In genomic region chr20:34871320-34871926, GRCh38 we compare ENCODE assay signal across 9 cellular contexts. TPM values are rescaled to one million over a fixed set of nuclear protein-coding genes. Genes with fewer than 3 reads are reported as not detected.
DNase-seq lines count a peak whose midpoint lies in the region; ATAC-seq and TF ChIP-seq lines count a peak whose summit lies in the region.
"Had no signal": no experiment of that assay in that cellular context is flagged by ENCODE, and none has a peak within 500 bp of the region (broad histone marks: within the 10 kb centered on the region; RNA-seq: fewer than 3 reads in every experiment).

No MANE protein-coding gene starts in this region.

- H3K4me1 ChIP-seq in right atrium auricular region (peaks cover 0 to 33% of the 10 kb centered on the region in 2 donors), muscle layer of duodenum (ENCODE audit: control insufficient read depth in 1 of 2, insufficient read depth in 2 of 2, low read length in 2 of 2) (peaks cover 18 to 19% of the 10 kb centered on the region in 2 donors), gastroesophageal sphincter (peaks cover 0 to 48% (median 3%) of the 10 kb centered on the region in 3 donors)

- no peak for TF ChIP-seq POLR2A in gastroesophageal sphincter (IDR thresholded peaks at IDR 0.05)

- H3K27ac ChIP-seq in right atrium auricular region: peak overlapping the region in 1 of 2 donors; percentile 73
- H3K27ac ChIP-seq in brain microvascular endothelial cell: no peak overlapping the region
- H3K27ac ChIP-seq in muscle layer of duodenum (ENCODE audit: low read length): peak overlapping the region; percentile 25
- peak overlapping the region in 2 of 4 donors; percentile 77 to 82 for H3K27ac ChIP-seq in gastroesophageal sphincter

- H3K27me3 ChIP-seq in right atrium auricular region (no peaks in the 10 kb centered on the region), brain microvascular endothelial cell (replicated peaks) (no peaks in the 10 kb centered on the region), muscle layer of duodenum (ENCODE audit: low read depth, low read length) (no peaks in the 10 kb centered on the region), gastroesophageal sphincter (no peaks in the 10 kb centered on the region)

- in situ Hi-C loops in brain microvascular endothelial cell (cut with HindIII; ENCODE audit: low pct_ligation_motif_present, low sequenced_read_pairs): no loop called here

- H3K36me3 ChIP-seq in right atrium auricular region (no peaks in the 10 kb centered on the region), brain microvascular endothelial cell (replicated peaks) (no peaks in the 10 kb centered on the region), muscle layer of duodenum (ENCODE audit: control insufficient read depth in 1 of 2, insufficient read depth in 2 of 2, low read length in 2 of 2) (no peaks in the 10 kb centered on the region), gastroesophageal sphincter (no peaks in the 10 kb centered on the region)

- no peak for TF ChIP-seq EP300 in gastroesophageal sphincter (IDR thresholded peaks at IDR 0.05)

- no peak for ATAC-seq in left cardiac atrium
- ATAC-seq in GM19023 (IDR thresholded peaks at IDR 0.05; ENCODE audit: unreplicated experiment): no peak
- ATAC-seq in gastroesophageal sphincter: no peak
- ATAC-seq in HG03039 (IDR thresholded peaks at IDR 0.05; ENCODE audit: unreplicated experiment): no peak

- TF ChIP-seq CTCF in right atrium auricular region (IDR thresholded peaks at IDR 0.05) (no peak), brain microvascular endothelial cell (IDR thresholded peaks at IDR 0.05; ENCODE audit: low read depth, low read length, missing control alignments) (no peak), gastroesophageal sphincter (IDR thresholded peaks at IDR 0.05) (no peak)

- DNase-seq in right atrium auricular region (ENCODE audit: low spot score) (no peak), left cardiac atrium (no peak), brain microvascular endothelial cell (no peak), NCI-H2081 (lab: John Stamatoyannopoulos, UW) (no peak)
- DNase-seq: EL had no signal

- H3K4me3 ChIP-seq in right atrium auricular region (peak overlapping the region; percentile 68 to 71), brain microvascular endothelial cell (ENCODE audit: low read depth, low read length) (peak overlapping the region; percentile 67), muscle layer of duodenum (ENCODE audit: low read depth in 1 of 2, low read length in 2 of 2) (peak overlapping the region; percentile 77 to 83), gastroesophageal sphincter (peak overlapping the region in 1 of 2 donors; percentile 79)

- WGBS in gastroesophageal sphincter (ENCODE audit: low coverage in 1 of 2), 2 donors: 89 to 93% methylated on average over 4 to 5 of the region's 7 CpGs

- H3K9me3 ChIP-seq in right atrium auricular region (no peaks in the 10 kb centered on the region), muscle layer of duodenum (ENCODE audit: control insufficient read depth in 1 of 2, low read length in 2 of 2) (no peaks in the 10 kb centered on the region), gastroesophageal sphincter (no peaks in the 10 kb centered on the region)

- intact Hi-C loops in left cardiac atrium (cut with DNase I): loop anchor here (5.0 to 10.0 kb wide), 2 partner anchors 86 to 223 kb away; partner anchors contain the start of genes TRPC4AP (in 2 of the 2), GSS (in 1 of the 2) and MYH7B (in 1 of the 2)

RNA-seq across cellular contexts. Expression of gene GGT7, which starts 1.2 kb away (rescaled TPM):
- total RNA-seq in right atrium auricular region (10 to 100 TPM in 1 of 2 donors, 1 to 10 TPM in 1; 7.3 to 10.3 TPM), left cardiac atrium (10 to 100 TPM; 14.3 to 16.9 TPM), gastroesophageal sphincter (10 to 100 TPM in 3 of 4 donors, 1 to 10 TPM in 1; 3.6 to 14.9 (median 11.9) TPM)

RNA-seq across cellular contexts. Expression of gene ACSS2, which starts 5.0 kb away (rescaled TPM):
- total RNA-seq in right atrium auricular region (10 to 100 TPM; 64.6 to 89.4 TPM), left cardiac atrium (100 to 1,000 TPM in 1 of 2 donors, 10 to 100 TPM in 1; 80.8 to 118 TPM), gastroesophageal sphincter (10 to 100 TPM; 45.4 to 71.0 (median 58.7) TPM)

RNA-seq across cellular contexts. Expression of gene NCOA6, which starts 46.0 kb away (rescaled TPM):
- 10 to 100 TPM; 18.2 to 18.4 TPM for total RNA-seq in right atrium auricular region
- 10 to 100 TPM; 16.7 to 19.8 TPM for total RNA-seq in left cardiac atrium
- total RNA-seq in gastroesophageal sphincter: 10 to 100 TPM; 15.2 to 37.0 (median 25.8) TPM
